20 cellular contexts compared by ENCODE assay signal in genomic region chr13:112222971-112223370, GRCh38.
DNase-seq lines count a peak whose midpoint lies in the region; ATAC-seq, FAIRE-seq and TF ChIP-seq lines count a peak whose summit lies in the region.
"Had no signal": no experiment of that assay in that cellular context is flagged by ENCODE, and none has a peak within 500 bp of the region (broad histone marks: within the 10 kb centered on the region; RNA-seq: fewer than 3 reads in every experiment).

No MANE protein-coding gene starts in this region.

- TF ChIP-seq CTCF in H1 (IDR thresholded peaks at IDR 0.05; ENCODE audit: control extremely low read depth in 1 of 3, insufficient read depth in 1 of 3, low read depth in 1 of 3, low read length in 3 of 3), result no peak
- TF ChIP-seq CTCF in upper lobe of right lung (IDR thresholded peaks at IDR 0.05), result no peak
- TF ChIP-seq CTCF in testis (IDR thresholded peaks at IDR 0.05), result no peak

- DNase-seq in H1 (ENCODE audit: low read depth in 1 of 2, low spot score in 2 of 2), result no peak
- DNase-seq in neuronal stem cell (ENCODE audit: low spot score), result no peak
- DNase-seq in upper lobe of right lung, result peak; percentile 49
- DNase-seq in testis, result no peak
- no peak for DNase-seq in activated effector memory CD4-positive, alpha-beta T cell treated with anti-CD3 and anti-CD28 coated beads, Interleukin-2, amount 50 U/mL, for 16 hours
- DNase-seq: AML-193; Caco-2; Calu3; CD4-positive, alpha-beta T cell; CD8-positive, alpha-beta T cell; DMS79 treated with DMSO at 0.1 percent for 48 hours; GF-D8 had no signal

- no peaks in the 10 kb centered on the region for H4K20me1 ChIP-seq in H1 (replicated peaks in 1 of 2; ENCODE audit: control insufficient read depth in 1 of 2, insufficient read depth in 2 of 2, low read length in 2 of 2)
- H4K20me1 ChIP-seq: BLaER1 treated with 17β-estradiol and CSF1 and Interleukin-3, amounts not matched to agents 10 nM and 100 nM had no signal

- H3K23ac ChIP-seq in H1 (ENCODE audit: insufficient read length) (no peak overlapping the region), neuronal stem cell (ENCODE audit: low read depth, low read length, poor library complexity) (no peak overlapping the region)

- H4K8ac ChIP-seq in H1 (ENCODE audit: extremely low read depth, insufficient read depth, low read length) (no peak overlapping the region), neuronal stem cell (ENCODE audit: low read depth, low read length) (no peak overlapping the region)

- TF ChIP-seq POLR2A in H1 (IDR thresholded peaks at IDR 0.05; ENCODE audit: control extremely low read depth in 1 of 2, low read depth in 2 of 2, low read length in 2 of 2), result no peak
- TF ChIP-seq POLR2A in testis (IDR thresholded peaks at IDR 0.05), result no peak

- H3K79me1 ChIP-seq in H1 (ENCODE audit: low read depth, low read length) (no peaks in the 10 kb centered on the region), neuronal stem cell (ENCODE audit: low read depth, low read length) (no peaks in the 10 kb centered on the region)

- H2BK12ac ChIP-seq in H1 (ENCODE audit: low read depth, low read length) (0 out of 2 replicates have a peak overlapping the region, but pooled peaks have one; percentile 17), neuronal stem cell (ENCODE audit: low read length) (peak overlapping the region; percentile 88)

- FAIRE-seq in H1 (lab: Jason Lieb, UNC), result no peak
- FAIRE-seq: A549, D721Med, G401.6, GM12891, GM19239 had no signal

- no peak for ATAC-seq in upper lobe of right lung
- ATAC-seq: A549; CD8-positive, alpha-beta T cell had no signal

- no peak overlapping the region for H2BK5ac ChIP-seq in H1 (ENCODE audit: low read depth, low read length)
- no peak overlapping the region for H2BK5ac ChIP-seq in neuronal stem cell (ENCODE audit: low read length)

- peaks cover 0 to 1% (median 0%) of the 10 kb centered on the region in 4 experiments; a peak in 1 of 7 replicates for H3K27me3 ChIP-seq in H1 (replicated peaks in 1 of 4; ENCODE audit: control insufficient read depth in 3 of 4, extremely low read depth in 1 of 4, insufficient read depth in 3 of 4, low read length in 3 of 4)
- H3K27me3 ChIP-seq in neuronal stem cell (ENCODE audit: control insufficient read depth in 3 of 3, insufficient read depth in 3 of 3, low read depth in 1 of 3, low read length in 3 of 3), result no peaks in the 10 kb centered on the region
- no peaks in the 10 kb centered on the region for H3K27me3 ChIP-seq in upper lobe of right lung
- H3K27me3 ChIP-seq in testis, result no peaks in the 10 kb centered on the region

- H3K4ac ChIP-seq in H1 (replicated peaks; ENCODE audit: insufficient read length, low read depth, low read length) (no peak overlapping the region), neuronal stem cell (ENCODE audit: low read length) (no peak overlapping the region)

- H3K27ac ChIP-seq in H1 (ENCODE audit: low read depth, low read length), result no peak overlapping the region
- H3K27ac ChIP-seq in neuronal stem cell (replicated peaks; ENCODE audit: low read length), result no peak overlapping the region
- no peak overlapping the region for H3K27ac ChIP-seq in upper lobe of right lung
- no peak overlapping the region for H3K27ac ChIP-seq in testis
- H3K27ac ChIP-seq: 22Rv1; A549; BLaER1 treated with 17β-estradiol and CSF1 and Interleukin-3, amounts not matched to agents 10 nM and 100 nM; C4-2B had no signal

- H4K91ac ChIP-seq in H1 (replicated peaks; ENCODE audit: insufficient read length, low read length) (no peak overlapping the region), neuronal stem cell (ENCODE audit: low read depth, low read length, poor library complexity) (no peak overlapping the region)

- TF ChIP-seq EP300 in H1 (IDR thresholded peaks at IDR 0.05; ENCODE audit: borderline replicate concordance in 1 of 2, low read depth in 2 of 2, low read length in 2 of 2), result no peak

- H3K9ac ChIP-seq in H1 (replicated peaks in 1 of 4; ENCODE audit: extremely low read depth in 1 of 4, low read depth in 3 of 4, low read length in 3 of 4) (no peak overlapping the region), neuronal stem cell (ENCODE audit: low read depth, low read length, poor library complexity) (no peak overlapping the region)
- H3K9ac ChIP-seq: BLaER1 treated with 17β-estradiol and CSF1 and Interleukin-3, amounts not matched to agents 10 nM and 100 nM had no signal

- intact Hi-C loops in upper lobe of right lung (cut with DNase I) (no loop called here), testis (cut with DNase I; ENCODE audit: low total_unique reads) (no loop called here)

- H3K4me1 ChIP-seq in H1 (replicated peaks in 1 of 4; ENCODE audit: control insufficient read depth in 3 of 4, insufficient read depth in 4 of 4, low read length in 3 of 4) (no peaks in the 10 kb centered on the region), neuronal stem cell (ENCODE audit: control insufficient read depth in 2 of 2, insufficient read depth in 1 of 2, low read depth in 1 of 2, low read length in 2 of 2) (peaks cover 12 to 22% of the 10 kb centered on the region in 2 donors), upper lobe of right lung (no peaks in the 10 kb centered on the region), testis (no peaks in the 10 kb centered on the region)
- H3K4me1 ChIP-seq: A549, Caco-2 had no signal

- H3K14ac ChIP-seq in H1 (ENCODE audit: insufficient read length) (no peak overlapping the region), neuronal stem cell (ENCODE audit: low read length) (no peak overlapping the region)

- H3K18ac ChIP-seq in H1 (ENCODE audit: extremely low read depth, low read length), result no peak overlapping the region; the same call in 1 of the 2 replicates
- peak overlapping the region; percentile 44 for H3K18ac ChIP-seq in neuronal stem cell (ENCODE audit: low read length)

- no peak overlapping the region for H3K4me2 ChIP-seq in H1 (ENCODE audit: insufficient read depth in 1 of 2, low read depth in 2 of 2, low read length in 2 of 2)
- no peak overlapping the region for H3K4me2 ChIP-seq in neuronal stem cell (ENCODE audit: insufficient read depth, low read length, poor library complexity, severe bottlenecking)
- H3K4me2 ChIP-seq: A549; BLaER1 treated with 17β-estradiol and CSF1 and Interleukin-3, amounts not matched to agents 10 nM and 100 nM had no signal

- H3K9me3 ChIP-seq in H1 (ENCODE audit: insufficient read depth in 2 of 2, low read depth in 1 of 2, low read length in 1 of 2) (no peaks in the 10 kb centered on the region), neuronal stem cell (replicated peaks in 1 of 2; ENCODE audit: control insufficient read depth in 2 of 2, insufficient read depth in 1 of 2, low read depth in 1 of 2, low read length in 2 of 2) (peaks cover 0 to 10% of the 10 kb centered on the region in 2 donors), upper lobe of right lung (no peaks in the 10 kb centered on the region), testis (no peaks in the 10 kb centered on the region)
- H3K9me3 ChIP-seq: A549; BLaER1 treated with 17β-estradiol and CSF1 and Interleukin-3, amounts not matched to agents 10 nM and 100 nM; Caco-2 had no signal

- no peaks in the 10 kb centered on the region for H3K79me2 ChIP-seq in H1 (ENCODE audit: control insufficient read depth in 1 of 2, insufficient read depth in 2 of 2, low read length in 2 of 2)

- H3K4me3 ChIP-seq in H1 (ENCODE audit: extremely low read depth in 1 of 4, insufficient read depth in 2 of 4, low read depth in 3 of 4, low read length in 4 of 4) (no peak overlapping the region), neuronal stem cell (ENCODE audit: low read length in 2 of 2) (no peak overlapping the region), upper lobe of right lung (no peak overlapping the region), testis (no peak overlapping the region)
- H3K4me3 ChIP-seq: A549; BLaER1 treated with 17β-estradiol and CSF1 and Interleukin-3, amounts not matched to agents 10 nM and 100 nM had no signal

- H3K23me2 ChIP-seq in H1 (ENCODE audit: low read depth, low read length), result no peaks in the 10 kb centered on the region

- no peak overlapping the region for H3K56ac ChIP-seq in H1 (replicated peaks; ENCODE audit: insufficient read length, low read depth, low read length)

- H2BK15ac ChIP-seq in H1 (ENCODE audit: low read length), result no peak overlapping the region
- H2BK15ac ChIP-seq in neuronal stem cell (ENCODE audit: low read length), result peak overlapping the region; percentile 56

- no peak overlapping the region for H2BK20ac ChIP-seq in H1 (ENCODE audit: low read length)

- H2BK120ac ChIP-seq in H1 (replicated peaks; ENCODE audit: low read depth, low read length) (no peak overlapping the region), neuronal stem cell (ENCODE audit: low read depth, low read length) (no peak overlapping the region)

- no peak overlapping the region for H4K5ac ChIP-seq in H1 (ENCODE audit: insufficient read length, low read depth, low read length)

- POLR2A ChIA-PET in H1 (lab: Charles Lee; ENCODE audit: partially characterized antibody), result no interaction called here

- WGBS in H1 (ENCODE audit: extremely low coverage in 1 of 2, insufficient coverage in 1 of 2, insufficient read length in 1 of 2, insufficient replicate concordance in 2 of 2, low coverage in 1 of 2, low lambda C conversion rate in 2 of 2, missing lambda C conversion rate in 1 of 2), 2 experiments, result 92% methylated on average over 9 of the region's 14 CpGs; no CpG with 5 or more reads in 1 of the 2 experiments
- WGBS in neuronal stem cell (ENCODE audit: extremely low coverage in 2 of 2, insufficient read length in 2 of 2, insufficient replicate concordance in 1 of 2), 2 donors, result no CpG with 5 or more reads among the region's 14 CpGs
- WGBS in testis, 2 donors, result 75 to 89% methylated on average over 14 of the region's 14 CpGs

- H2AK5ac ChIP-seq in H1 (ENCODE audit: low read depth, low read length) (no peak overlapping the region), neuronal stem cell (ENCODE audit: low read depth, low read length) (peak overlapping the region; percentile 12)

- TF ChIP-seq RAD21 in H1 (IDR thresholded peaks at IDR 0.05 in 1 of 2, conservative IDR thresholded peaks at IDR 0.05 in 1 of 2; ENCODE audit: low read depth in 2 of 2, low read length in 2 of 2), result no peak

- H2AFZ ChIP-seq in H1 (ENCODE audit: low read length) (no peak overlapping the region), neuronal stem cell (ENCODE audit: low read length) (no peak overlapping the region)

- CTCF ChIA-PET in H1 (lab: Charles Lee; ENCODE audit: partially characterized antibody), result interaction anchor here (0.9 to 1.6 kb wide), 5 partner anchors 15 to 179 kb away, joined by 3 to 4 read pairs (median 4); no protein-coding TSS in a partner anchor

- no peaks in the 10 kb centered on the region for H3K36me3 ChIP-seq in H1 (ENCODE audit: control insufficient read depth in 2 of 4, insufficient read depth in 4 of 4, low read length in 3 of 4)
- no peaks in the 10 kb centered on the region for H3K36me3 ChIP-seq in neuronal stem cell (replicated peaks in 1 of 2; ENCODE audit: control insufficient read depth in 2 of 2, insufficient read depth in 2 of 2, low read length in 2 of 2)
- no peaks in the 10 kb centered on the region for H3K36me3 ChIP-seq in upper lobe of right lung
- H3K36me3 ChIP-seq in testis (ENCODE audit: low read depth, missing control alignments), result no peaks in the 10 kb centered on the region
- H3K36me3 ChIP-seq: BLaER1 treated with 17β-estradiol and CSF1 and Interleukin-3, amounts not matched to agents 10 nM and 100 nM had no signal

TF ChIP-seq in H1, 55 proteins besides CTCF, POLR2A, EP300 and RAD21:
- TF ChIP-seq MAFK (IDR thresholded peaks at IDR 0.05; ENCODE audit: low read depth, low read length), result no peak
